Comparison of ENCODE assay signal across 2 cellular contexts in genomic region chr5:132008961-132009680, GRCh38.
TF ChIP-seq lines count a peak whose summit lies in the region.

No MANE protein-coding gene starts in this region.

TF ChIP-seq in HEK293, 187 proteins besides CTCF, POLR2A, EP300 and RAD21 (continued from another document):
- TF ChIP-seq, protein P1, sequence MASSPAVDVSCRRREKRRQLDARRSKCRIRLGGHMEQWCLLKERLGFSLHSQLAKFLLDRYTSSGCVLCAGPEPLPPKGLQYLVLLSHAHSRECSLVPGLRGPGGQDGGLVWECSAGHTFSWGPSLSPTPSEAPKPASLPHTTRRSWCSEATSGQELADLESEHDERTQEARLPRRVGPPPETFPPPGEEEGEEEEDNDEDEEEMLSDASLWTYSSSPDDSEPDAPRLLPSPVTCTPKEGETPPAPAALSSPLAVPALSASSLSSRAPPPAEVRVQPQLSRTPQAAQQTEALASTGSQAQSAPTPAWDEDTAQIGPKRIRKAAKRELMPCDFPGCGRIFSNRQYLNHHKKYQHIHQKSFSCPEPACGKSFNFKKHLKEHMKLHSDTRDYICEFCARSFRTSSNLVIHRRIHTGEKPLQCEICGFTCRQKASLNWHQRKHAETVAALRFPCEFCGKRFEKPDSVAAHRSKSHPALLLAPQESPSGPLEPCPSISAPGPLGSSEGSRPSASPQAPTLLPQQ (tag by site-specific recombination; IDR thresholded peaks at IDR 0.05) = no peak
- 0 out of 2 replicates have a peak, but pooled peaks have one; percentile 21 for TF ChIP-seq ZNF335 (tag by site-specific recombination; conservative IDR thresholded peaks at IDR 0.05)

TF ChIP-seq in K562, 482 proteins besides CTCF, POLR2A, EP300 and RAD21 (continued from another document):
- TF ChIP-seq MBD1 (CRISPR knock-in tag; IDR thresholded peaks at IDR 0.05) (no peak), HNRNPH1 (optimal IDR thresholded peaks at IDR 0.05; ENCODE audit: low read depth, low read length) (no peak), ELF1 (tag; IDR thresholded peaks at IDR 0.05) (no peak), STAT5B (CRISPR knock-in tag; IDR thresholded peaks at IDR 0.05) (no peak), ATF1 (CRISPR knock-in tag; IDR thresholded peaks at IDR 0.05) (no peak), ATF1 (tag; IDR thresholded peaks at IDR 0.05) (no peak), MIER1 (IDR thresholded peaks at IDR 0.05; ENCODE audit: low read depth) (no peak), MYBL2 (IDR thresholded peaks at IDR 0.05; ENCODE audit: low read depth) (no peak), MYBL2 (CRISPR knock-in tag; IDR thresholded peaks at IDR 0.05; ENCODE audit: borderline replicate concordance) (no peak), ZNF175 (CRISPR knock-in tag; IDR thresholded peaks at IDR 0.05; ENCODE audit: low read depth) (no peak), SAP30 (IDR thresholded peaks at IDR 0.05; ENCODE audit: borderline replicate concordance, insufficient read depth, low read depth, low read length, poor library complexity, severe bottlenecking) (no peak), GMEB1 (CRISPR knock-in tag; IDR thresholded peaks at IDR 0.05) (no peak), SRSF1 (IDR thresholded peaks at IDR 0.05; ENCODE audit: low read depth, low read length) (no peak)
- TF ChIP-seq, protein P2, sequence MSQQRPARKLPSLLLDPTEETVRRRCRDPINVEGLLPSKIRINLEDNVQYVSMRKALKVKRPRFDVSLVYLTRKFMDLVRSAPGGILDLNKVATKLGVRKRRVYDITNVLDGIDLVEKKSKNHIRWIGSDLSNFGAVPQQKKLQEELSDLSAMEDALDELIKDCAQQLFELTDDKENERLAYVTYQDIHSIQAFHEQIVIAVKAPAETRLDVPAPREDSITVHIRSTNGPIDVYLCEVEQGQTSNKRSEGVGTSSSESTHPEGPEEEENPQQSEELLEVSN (IDR thresholded peaks at IDR 0.05; ENCODE audit: borderline replicate concordance in 1 of 2, extremely low read depth in 1 of 2, insufficient read depth in 1 of 2, insufficient read length in 1 of 2, low read depth in 1 of 2, low read length in 1 of 2, poor library complexity in 1 of 2, severe bottlenecking in 1 of 2) = no peak
TF ChIP-seq in K562: peak in this region for 0.
